ENCODE assay signal across 26 cellular contexts in genomic region chr4:10942166-10942565, GRCh38.
"Had no signal": no experiment of that assay in that cellular context is flagged by ENCODE, and none has a peak within 500 bp of the region (broad histone marks: within the 10 kb centered on the region; RNA-seq: fewer than 3 reads in every experiment).

No MANE protein-coding gene starts in this region.

- H3K27ac ChIP-seq: left lung, lower lobe of right lung, ovary, right atrium auricular region, right lobe of liver, stomach, thoracic aorta, tibial artery, upper lobe of right lung had no signal

- H3K4me3 Mint-ChIP-seq: immature natural killer cell; mesothelial cell of epicardium; naive B cell; natural killer cell treated with Interleukin-12 subunit alpha and Interleukin-12 subunit beta and Interleukin-15 and Interleukin-18, amount 100 ng/mL, for 72 hours; stimulated activated naive B cell treated with anti-CD40 and anti-IgM and Interleukin-4, amounts not matched to agents 10 μg/mL and 1 μg/mL and 100 μg/mL, for 72 hours had no signal

- H3K27ac Mint-ChIP-seq: immature natural killer cell; mesothelial cell of epicardium; natural killer cell treated with Interleukin-12 subunit alpha and Interleukin-12 subunit beta and Interleukin-15 and Interleukin-18, amount 100 ng/mL, for 72 hours; progenitor cell of endocrine pancreas; stimulated activated naive B cell treated with anti-CD40 and anti-IgM and Interleukin-4, amounts not matched to agents 10 μg/mL and 1 μg/mL and 100 μg/mL, for 72 hours had no signal

- H3K36me3 Mint-ChIP-seq: natural killer cell treated with Interleukin-12 subunit alpha and Interleukin-12 subunit beta and Interleukin-15 and Interleukin-18, amount 100 ng/mL, for 72 hours had no signal

- DNase-seq: hypothalamus; immature natural killer cell; kidney; left colon; left lung; lower lobe of right lung; mammary epithelial cell; mesenchymal stem cell; naive B cell; ovary; right lobe of liver; stimulated activated CD4-positive, alpha-beta T cell treated with anti-CD3 and anti-CD28 coated beads, Interleukin-12 subunit alpha, Interleukin-12 subunit beta, amount 100 ng/mL, for 4 hours; stimulated activated CD4-positive, alpha-beta T cell treated with anti-CD3 and anti-CD28 coated beads, Interleukin-15, amount 100 ng/mL, for 24 hours; stimulated activated CD4-positive, alpha-beta T cell treated with anti-CD3 and anti-CD28 coated beads, Interleukin-2, amount 100 ng/mL, for 24 hours; stimulated activated CD4-positive, alpha-beta T cell treated with anti-CD3 and anti-CD28 coated beads, Interleukin-4, amount 100 ng/mL, for 1 hour; stimulated activated naive B cell treated with anti-CD40 and anti-IgM and Interleukin-4, amounts not matched to agents 10 μg/mL and 1 μg/mL and 100 μg/mL, for 72 hours; stimulated activated naive CD8-positive, alpha-beta T cell treated with anti-CD3 and anti-CD28 coated beads, Interleukin-15, Interleukin-2, amounts not matched to agents 100 U/mL and 50 U/mL, for 24 hours; stomach; tibial artery; trophoblast cell; upper lobe of right lung had no signal

- H3K9me3 ChIP-seq: ovary, right atrium auricular region, right lobe of liver, thoracic aorta, tibial artery, upper lobe of right lung had no signal

- H3K27me3 ChIP-seq: left lung, ovary, right atrium auricular region, right lobe of liver, stomach, tibial artery, upper lobe of right lung had no signal

- H3K4me3 ChIP-seq: left lung, lower lobe of right lung, ovary, right atrium auricular region, right lobe of liver, stomach, thoracic aorta, tibial artery, upper lobe of right lung had no signal

- H3K36me3 ChIP-seq: left lung, lower lobe of right lung, ovary, right atrium auricular region, right lobe of liver, stomach, thoracic aorta, tibial artery, upper lobe of right lung had no signal

- ATAC-seq: left colon; left lung; lower lobe of right lung; natural killer cell treated with Interleukin-12 subunit alpha and Interleukin-12 subunit beta and Interleukin-15 and Interleukin-18, amount 100 ng/mL, for 72 hours; right lobe of liver; stimulated activated naive B cell treated with anti-CD40 and anti-IgM and Interleukin-4, amounts not matched to agents 10 μg/mL and 1 μg/mL and 100 μg/mL, for 72 hours; stimulated activated naive CD8-positive, alpha-beta T cell treated with anti-CD3 and anti-CD28 coated beads, Interleukin-15, Interleukin-2, amounts not matched to agents 100 U/mL and 50 U/mL, for 24 hours; upper lobe of right lung had no signal

- H3K4me1 ChIP-seq: left lung, lower lobe of right lung, right atrium auricular region, right lobe of liver, stomach, tibial artery, upper lobe of right lung had no signal

- H3K4me1 Mint-ChIP-seq: immature natural killer cell had no signal

- H3K27me3 Mint-ChIP-seq: naive B cell; progenitor cell of endocrine pancreas; stimulated activated naive B cell treated with anti-CD40 and anti-IgM and Interleukin-4, amounts not matched to agents 10 μg/mL and 1 μg/mL and 100 μg/mL, for 72 hours had no signal
